In genomic region chr3:142019794-142020320, GRCh38 we compare ENCODE assay signal across 9 cellular contexts.
DNase-seq lines count a peak whose midpoint lies in the region; ATAC-seq and TF ChIP-seq lines count a peak whose summit lies in the region.
"Had no signal": no experiment of that assay in that cellular context is flagged by ENCODE, and none has a peak within 500 bp of the region (broad histone marks: within the 10 kb centered on the region; RNA-seq: fewer than 3 reads in every experiment).

No MANE protein-coding gene starts in this region.

- H3K27me3 ChIP-seq in cardiac muscle cell (no peaks in the 10 kb centered on the region), right atrium auricular region (no peaks in the 10 kb centered on the region), OCI-LY3 (ENCODE audit: low read depth, low read length) (no peaks in the 10 kb centered on the region)
- H3K27me3 ChIP-seq: left lung had no signal

- no peaks in the 10 kb centered on the region for H3K79me2 ChIP-seq in OCI-LY3 (ENCODE audit: low read length)

- H3K4me3 ChIP-seq in cardiac muscle cell (no peak overlapping the region), right atrium auricular region (no peak overlapping the region), OCI-LY3 (ENCODE audit: low read length) (no peak overlapping the region)
- H3K4me3 ChIP-seq: left lung had no signal

- peaks cover 21% of the 10 kb centered on the region for H3K4me1 ChIP-seq in cardiac muscle cell (ENCODE audit: low read depth)
- H3K4me1 ChIP-seq in right atrium auricular region = peaks cover 0 to 22% of the 10 kb centered on the region in 2 donors
- peaks cover 19% of the 10 kb centered on the region for H3K4me1 ChIP-seq in OCI-LY3 (ENCODE audit: low read length)

- TF ChIP-seq CTCF in cardiac muscle cell (IDR thresholded peaks at IDR 0.05; ENCODE audit: low read depth, low read length) (no peak), right atrium auricular region (IDR thresholded peaks at IDR 0.05) (no peak), OCI-LY3 (IDR thresholded peaks at IDR 0.05; ENCODE audit: low read depth, low read length) (no peak)

- DNase-seq in cardiac muscle cell (ENCODE audit: low read depth in 1 of 2, low spot score in 1 of 2) = no peak
- DNase-seq in right atrium auricular region (ENCODE audit: low spot score) = no peak
- no peak for DNase-seq in stimulated activated naive B cell treated with anti-CD40 and anti-IgM and Interleukin-4, amounts not matched to agents 10 μg/mL and 1 μg/mL and 100 μg/mL, for 72 hours
- DNase-seq in activated naive CD4-positive, alpha-beta T cell treated with anti-CD3 and anti-CD28 coated beads for 36 hours = no peak
- DNase-seq in NCI-H1092 (lab: John Stamatoyannopoulos, UW) = no peak
- no peak for DNase-seq in activated CD8-positive, alpha-beta memory T cell treated with anti-CD3 and anti-CD28 coated beads for 24 hours
- DNase-seq: left lung had no signal

- H3K9me3 Mint-ChIP-seq in stimulated activated naive B cell treated with anti-CD40 and anti-IgM and Interleukin-4, amounts not matched to agents 10 μg/mL and 1 μg/mL and 100 μg/mL, for 72 hours = no peaks in the 10 kb centered on the region
- no peaks in the 10 kb centered on the region for H3K9me3 Mint-ChIP-seq in activated naive CD4-positive, alpha-beta T cell treated with anti-CD3 and anti-CD28 coated beads for 36 hours

- no peaks in the 10 kb centered on the region for H4K20me1 ChIP-seq in OCI-LY3 (ENCODE audit: insufficient read depth, low read length)

- H3K27ac Mint-ChIP-seq in stimulated activated naive B cell treated with anti-CD40 and anti-IgM and Interleukin-4, amounts not matched to agents 10 μg/mL and 1 μg/mL and 100 μg/mL, for 72 hours = no peak overlapping the region
- no peak overlapping the region for H3K27ac Mint-ChIP-seq in activated naive CD4-positive, alpha-beta T cell treated with anti-CD3 and anti-CD28 coated beads for 36 hours

- H3K36me3 Mint-ChIP-seq in stimulated activated naive B cell treated with anti-CD40 and anti-IgM and Interleukin-4, amounts not matched to agents 10 μg/mL and 1 μg/mL and 100 μg/mL, for 72 hours = peaks cover 4% of the 10 kb centered on the region in 2 donors
- H3K36me3 Mint-ChIP-seq in activated naive CD4-positive, alpha-beta T cell treated with anti-CD3 and anti-CD28 coated beads for 36 hours (ENCODE audit: low read depth) = no peaks in the 10 kb centered on the region

- H3K4me1 Mint-ChIP-seq in stimulated activated naive B cell treated with anti-CD40 and anti-IgM and Interleukin-4, amounts not matched to agents 10 μg/mL and 1 μg/mL and 100 μg/mL, for 72 hours = peaks cover 7 to 33% of the 10 kb centered on the region in 2 donors
- peaks cover 19% of the 10 kb centered on the region for H3K4me1 Mint-ChIP-seq in activated naive CD4-positive, alpha-beta T cell treated with anti-CD3 and anti-CD28 coated beads for 36 hours (ENCODE audit: low read depth)

- peak overlapping the region; percentile 19 for H3K4me2 ChIP-seq in OCI-LY3 (ENCODE audit: low read length)

- H3K9me3 ChIP-seq in cardiac muscle cell (ENCODE audit: low read depth) (no peaks in the 10 kb centered on the region), right atrium auricular region (no peaks in the 10 kb centered on the region), OCI-LY3 (ENCODE audit: insufficient read depth, low read length) (no peaks in the 10 kb centered on the region)
- H3K9me3 ChIP-seq: left lung had no signal

- H2AFZ ChIP-seq in OCI-LY3 (ENCODE audit: low read depth, low read length) = no peak overlapping the region

- CTCF ChIA-PET in activated naive CD4-positive, alpha-beta T cell treated with anti-CD3 and anti-CD28 coated beads for 36 hours (lab: Charles Lee) = no interaction called here

- H3K27me3 Mint-ChIP-seq in stimulated activated naive B cell treated with anti-CD40 and anti-IgM and Interleukin-4, amounts not matched to agents 10 μg/mL and 1 μg/mL and 100 μg/mL, for 72 hours = no peaks in the 10 kb centered on the region
- H3K27me3 Mint-ChIP-seq in activated naive CD4-positive, alpha-beta T cell treated with anti-CD3 and anti-CD28 coated beads for 36 hours (ENCODE audit: low read depth) = no peaks in the 10 kb centered on the region

- no peak overlapping the region for H3K4me3 Mint-ChIP-seq in stimulated activated naive B cell treated with anti-CD40 and anti-IgM and Interleukin-4, amounts not matched to agents 10 μg/mL and 1 μg/mL and 100 μg/mL, for 72 hours
- H3K4me3 Mint-ChIP-seq in activated naive CD4-positive, alpha-beta T cell treated with anti-CD3 and anti-CD28 coated beads for 36 hours = no peak overlapping the region

- H3K36me3 ChIP-seq in cardiac muscle cell (no peaks in the 10 kb centered on the region), right atrium auricular region (no peaks in the 10 kb centered on the region), OCI-LY3 (replicated peaks; ENCODE audit: low read depth, low read length) (no peaks in the 10 kb centered on the region)
- H3K36me3 ChIP-seq: left lung had no signal

- H3K27ac ChIP-seq in cardiac muscle cell (peak overlapping the region; percentile 55), right atrium auricular region (peak overlapping the region in 1 of 2 donors; percentile 14), OCI-LY3 (ENCODE audit: low read length) (no peak overlapping the region)
- H3K27ac ChIP-seq: left lung had no signal

- intact Hi-C loops in activated naive CD4-positive, alpha-beta T cell treated with anti-CD3 and anti-CD28 coated beads for 36 hours (cut with micrococcal nuclease) = loop anchor here (1.0 kb wide), 1 partner anchor 8 kb away; no protein-coding TSS in a partner anchor

- peak; percentile 64 for ATAC-seq in HG02884 (IDR thresholded peaks at IDR 0.05; ENCODE audit: unreplicated experiment)
- ATAC-seq in stimulated activated naive B cell treated with anti-CD40 and anti-IgM and Interleukin-4, amounts not matched to agents 10 μg/mL and 1 μg/mL and 100 μg/mL, for 72 hours (replicated peaks) = peak; percentile 25 to 50
- ATAC-seq: left lung had no signal

- no peak overlapping the region for H3K9ac ChIP-seq in OCI-LY3 (ENCODE audit: low read length)
